17 cellular contexts compared by ENCODE assay signal in the genomic region with DNA sequence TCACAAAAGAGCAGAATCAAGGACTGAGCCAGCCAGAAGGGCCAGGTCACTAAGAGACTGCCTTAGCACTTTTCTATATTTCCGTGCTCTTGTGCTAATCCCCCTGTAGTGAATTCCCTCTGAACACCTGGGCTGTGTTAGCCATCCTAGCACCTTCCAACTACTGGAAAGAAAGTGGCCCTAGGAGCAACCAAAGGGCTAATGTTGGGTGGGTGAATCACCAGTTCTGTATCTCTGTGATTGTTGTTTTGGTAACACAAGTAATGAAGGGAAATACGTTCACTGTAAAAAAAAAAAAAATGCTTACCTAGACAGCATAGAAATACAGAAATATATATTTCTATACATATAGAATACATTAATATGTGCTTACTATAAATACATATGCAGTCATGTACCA. TPM values are rescaled to one million over a fixed set of nuclear protein-coding genes. Genes with fewer than 3 reads are reported as not detected.
DNase-seq lines count a peak whose midpoint lies in the region; ATAC-seq and TF ChIP-seq lines count a peak whose summit lies in the region.
"Had no signal": no experiment of that assay in that cellular context is flagged by ENCODE, and none has a peak within 500 bp of the region (broad histone marks: within the 10 kb centered on the region; RNA-seq: fewer than 3 reads in every experiment).

No MANE protein-coding gene starts in this region.

- H3K4me3 Mint-ChIP-seq in activated naive CD4-positive, alpha-beta T cell treated with anti-CD3 and anti-CD28 coated beads, Interleukin-2, amount 50 U/mL, for 24 hours: no peak overlapping the region
- peak overlapping the region; percentile 40 for H3K4me3 Mint-ChIP-seq in activated T-helper 17 cell treated with anti-CD3 and anti-CD28 coated beads, Interleukin-2, amount 50 U/mL, for 72 hours
- H3K4me3 Mint-ChIP-seq: activated CD4-positive, alpha-beta T cell treated with anti-CD3 and anti-CD28 coated beads for 36 hours had no signal

- no peak overlapping the region for H3K4me3 ChIP-seq in upper lobe of right lung

- TF ChIP-seq CTCF in upper lobe of right lung (IDR thresholded peaks at IDR 0.05): no peak

- H3K4me1 Mint-ChIP-seq in activated naive CD4-positive, alpha-beta T cell treated with anti-CD3 and anti-CD28 coated beads, Interleukin-2, amount 50 U/mL, for 24 hours: peaks cover 22% of the 10 kb centered on the region
- H3K4me1 Mint-ChIP-seq in activated T-helper 17 cell treated with anti-CD3 and anti-CD28 coated beads, Interleukin-2, amount 50 U/mL, for 72 hours: peaks cover 31% of the 10 kb centered on the region

- no peak for DNase-seq in activated naive CD4-positive, alpha-beta T cell treated with Interleukin-2 at 50 U/mL for 16 hours
- DNase-seq in iris pigment epithelial cell (ENCODE audit: low read depth): peak; percentile 66
- DNase-seq in upper lobe of right lung: no peak
- no peak for DNase-seq in effector CD8-positive, alpha-beta T cell (lab: John Stamatoyannopoulos, UW)
- no peak for DNase-seq in NCI-H524 treated with DMSO at 0.1 percent for 48 hours (lab: John Stamatoyannopoulos, UW)
- DNase-seq: hypothalamus, left cardiac atrium, MM.1S, NCI-H187 treated with DMSO at 0.1 percent for 48 hours, NCI-H446, nucleus accumbens, right cardiac atrium had no signal

- H3K36me3 Mint-ChIP-seq in activated naive CD4-positive, alpha-beta T cell treated with anti-CD3 and anti-CD28 coated beads, Interleukin-2, amount 50 U/mL, for 24 hours: peaks cover under 1% of the 10 kb centered on the region
- no peaks in the 10 kb centered on the region for H3K36me3 Mint-ChIP-seq in activated T-helper 17 cell treated with anti-CD3 and anti-CD28 coated beads, Interleukin-2, amount 50 U/mL, for 72 hours (ENCODE audit: low read depth)

- H3K9me3 ChIP-seq in upper lobe of right lung: no peaks in the 10 kb centered on the region

- no peaks in the 10 kb centered on the region for H3K36me3 ChIP-seq in upper lobe of right lung

- peaks cover 12% of the 10 kb centered on the region for H3K4me1 ChIP-seq in upper lobe of right lung

- peak overlapping the region; percentile 30 for H3K27ac ChIP-seq in upper lobe of right lung

- no peaks in the 10 kb centered on the region for H3K27me3 Mint-ChIP-seq in activated naive CD4-positive, alpha-beta T cell treated with anti-CD3 and anti-CD28 coated beads, Interleukin-2, amount 50 U/mL, for 24 hours
- no peaks in the 10 kb centered on the region for H3K27me3 Mint-ChIP-seq in activated T-helper 17 cell treated with anti-CD3 and anti-CD28 coated beads, Interleukin-2, amount 50 U/mL, for 72 hours
- H3K27me3 Mint-ChIP-seq: activated CD4-positive, alpha-beta T cell treated with anti-CD3 and anti-CD28 coated beads for 36 hours; stimulated activated naive CD8-positive, alpha-beta T cell treated with anti-CD3 and anti-CD28 coated beads, Interleukin-15, Interleukin-2, amounts not matched to agents 100 ng/mL and 50 ng/mL, for 24 hours had no signal

- no peak for ATAC-seq in activated T-helper 17 cell treated with anti-CD3 and anti-CD28 coated beads, Interleukin-2, amount 50 U/mL, for 72 hours (replicated peaks)
- ATAC-seq in upper lobe of right lung (no peak), GM19351 (IDR thresholded peaks at IDR 0.05; ENCODE audit: unreplicated experiment) (no peak)
- ATAC-seq: right cardiac atrium had no signal

- peak overlapping the region; percentile 55 for H3K27ac Mint-ChIP-seq in activated naive CD4-positive, alpha-beta T cell treated with anti-CD3 and anti-CD28 coated beads, Interleukin-2, amount 50 U/mL, for 24 hours
- H3K27ac Mint-ChIP-seq in activated T-helper 17 cell treated with anti-CD3 and anti-CD28 coated beads, Interleukin-2, amount 50 U/mL, for 72 hours: peak overlapping the region; percentile 65

- H3K9me3 Mint-ChIP-seq in activated naive CD4-positive, alpha-beta T cell treated with anti-CD3 and anti-CD28 coated beads, Interleukin-2, amount 50 U/mL, for 24 hours: no peaks in the 10 kb centered on the region
- no peaks in the 10 kb centered on the region for H3K9me3 Mint-ChIP-seq in activated T-helper 17 cell treated with anti-CD3 and anti-CD28 coated beads, Interleukin-2, amount 50 U/mL, for 72 hours
- H3K9me3 Mint-ChIP-seq: stimulated activated naive CD8-positive, alpha-beta T cell treated with anti-CD3 and anti-CD28 coated beads, Interleukin-15, Interleukin-2, amounts not matched to agents 100 ng/mL and 50 ng/mL, for 24 hours had no signal

- intact Hi-C loops in upper lobe of right lung (cut with DNase I): no loop called here

- H3K27me3 ChIP-seq in upper lobe of right lung: no peaks in the 10 kb centered on the region

RNA-seq across cellular contexts. Expression of a gene that starts 43.9 kb away (rescaled TPM):
- total RNA-seq in activated T-helper 17 cell treated with anti-CD3 and anti-CD28 coated beads, Interleukin-2, amount 50 U/mL, for 72 hours: 10 to 100 TPM in 1 of 2 donors, 1 to 10 TPM in 1; 5.7 to 11.4 TPM
- 13.6 TPM for total RNA-seq in upper lobe of right lung
